2 cellular contexts compared by ENCODE assay signal in genomic region chr19:7644550-7644877, GRCh38.
TF ChIP-seq lines count a peak whose summit lies in the region.

No MANE protein-coding gene starts in this region.

TF ChIP-seq in SK-N-SH, 30 proteins besides CTCF, POLR2A, EP300 and RAD21 (continued from another document):
- TF ChIP-seq REST (IDR thresholded peaks at IDR 0.05; ENCODE audit: low read depth, low read length) (no peak), RXRA (IDR thresholded peaks at IDR 0.05; ENCODE audit: borderline replicate concordance, low read depth) (no peak), MXI1 (IDR thresholded peaks at IDR 0.05; ENCODE audit: low read depth, low read length) (no peak), FOXM1 (IDR thresholded peaks at IDR 0.05; ENCODE audit: low read depth) (no peak), GATA2 (CRISPR knock-in tag; IDR thresholded peaks at IDR 0.05) (no peak), PBX3 (IDR thresholded peaks at IDR 0.05) (no peak), RFX5 (IDR thresholded peaks at IDR 0.05; ENCODE audit: low read length) (no peak), USF1 (IDR thresholded peaks at IDR 0.05; ENCODE audit: borderline replicate concordance, low read depth) (no peak), FOXJ3 (CRISPR knock-in tag; IDR thresholded peaks at IDR 0.05) (no peak), MEF2A (IDR thresholded peaks at IDR 0.05; ENCODE audit: borderline replicate concordance, low read depth) (no peak), CHD2 (IDR thresholded peaks at IDR 0.05; ENCODE audit: low read length, partially characterized antibody) (no peak), YY1 (IDR thresholded peaks at IDR 0.05; ENCODE audit: low read depth) (no peak), JUND (IDR thresholded peaks at IDR 0.05) (no peak), MAX (IDR thresholded peaks at IDR 0.05; ENCODE audit: low read depth) (no peak)

TF ChIP-seq in SK-N-SH treated with all-trans-retinoic acid at 6 μM for 48 hours, 23 proteins besides CTCF, POLR2A, EP300 and RAD21:
- TF ChIP-seq PATZ1 (CRISPR knock-in tag; IDR thresholded peaks at IDR 0.05; ENCODE audit: borderline replicate concordance) (no peak), OSR1 (CRISPR knock-in tag; IDR thresholded peaks at IDR 0.05) (no peak), ISL1 (CRISPR knock-in tag; IDR thresholded peaks at IDR 0.05) (no peak), ZNF565 (CRISPR knock-in tag; conservative IDR thresholded peaks at IDR 0.05; ENCODE audit: low read depth) (no peak), SNAI2 (CRISPR knock-in tag; IDR thresholded peaks at IDR 0.05) (no peak), CSRNP3 (CRISPR knock-in tag; IDR thresholded peaks at IDR 0.05) (no peak), GLIS3 (CRISPR knock-in tag; IDR thresholded peaks at IDR 0.05) (no peak), ZFP3 (CRISPR knock-in tag; IDR thresholded peaks at IDR 0.05) (no peak), ESRRG (CRISPR knock-in tag; IDR thresholded peaks at IDR 0.05) (no peak), BACH2 (CRISPR knock-in tag; IDR thresholded peaks at IDR 0.05; ENCODE audit: borderline replicate concordance) (no peak), ZNF70 (CRISPR knock-in tag; IDR thresholded peaks at IDR 0.05) (no peak), ZC3H10 (CRISPR knock-in tag; IDR thresholded peaks at IDR 0.05) (no peak), POU6F1 (CRISPR knock-in tag; IDR thresholded peaks at IDR 0.05; ENCODE audit: borderline replicate concordance, low read depth) (no peak), ARNTL (CRISPR knock-in tag; IDR thresholded peaks at IDR 0.05; ENCODE audit: borderline replicate concordance, low read depth) (no peak)
TF ChIP-seq in SK-N-SH treated with all-trans-retinoic acid at 6 μM for 48 hours: peak in this region for 0.
